ENCODE assay signal across 8 cellular contexts in genomic region chr15:43511012-43511885, GRCh38. TPM values are rescaled to one million over a fixed set of nuclear protein-coding genes. Genes with fewer than 3 reads are reported as not detected.
DNase-seq lines count a peak whose midpoint lies in the region; ATAC-seq and TF ChIP-seq lines count a peak whose summit lies in the region.

No MANE protein-coding gene starts in this region.

- no peaks in the 10 kb centered on the region for H3K9me3 ChIP-seq in right cardiac atrium (ENCODE audit: control insufficient read depth, low read length)
- no peaks in the 10 kb centered on the region for H3K9me3 ChIP-seq in sigmoid colon

- WGBS in right cardiac atrium: 10% methylated on average over 39 of the region's 39 CpGs
- WGBS in sigmoid colon, 2 donors: 5 to 7% methylated on average over 39 of the region's 39 CpGs

- no peak for TF ChIP-seq POLR2A in NB4 (IDR thresholded peaks at IDR 0.05; ENCODE audit: extremely low read depth, insufficient read length)
- no peak for TF ChIP-seq POLR2A in sigmoid colon (IDR thresholded peaks at IDR 0.05)

- peak; percentile 51 for TF ChIP-seq CTCF in NB4 (IDR thresholded peaks at IDR 0.05; ENCODE audit: low read depth, low read length)
- peak in 1 of 4 experiments; percentile 27 for TF ChIP-seq CTCF in sigmoid colon (IDR thresholded peaks at IDR 0.05)

- H3K27me3 ChIP-seq in right cardiac atrium (ENCODE audit: control insufficient read depth, insufficient read depth) (no peaks in the 10 kb centered on the region), sigmoid colon (no peaks in the 10 kb centered on the region)

- no peak overlapping the region for H3K27ac ChIP-seq in right cardiac atrium (ENCODE audit: low read length)
- peak overlapping the region; percentile 65 to 93 (median 88) for H3K27ac ChIP-seq in sigmoid colon

- CTCF ChIA-PET in activated CD8-positive, alpha-beta T cell treated with anti-CD3 and anti-CD28 coated beads, Interleukin-2, amount 10 ng/mL, durations not matched to agents 7 days and 5 days (lab: Charles Lee): interaction anchor here (0.6 to 6.7 kb wide), 10 partner anchors 10 to 1162 kb away, joined by 3 to 75 read pairs (median 6); partner anchors contain the start of gene TP53BP1

- DNase-seq in stimulated activated CD4-positive, alpha-beta T cell treated with anti-CD3 and anti-CD28 coated beads, Interleukin-15, amount 100 ng/mL, for 24 hours: peak; percentile 37
- DNase-seq in stimulated activated CD4-positive, alpha-beta T cell treated with anti-CD3 and anti-CD28 coated beads, Interleukin-4, amount 100 ng/mL, for 4 hours: no peak
- DNase-seq in NB4 (ENCODE audit: low read depth): peak; percentile 66
- peak; percentile 38 for DNase-seq in activated CD8-positive, alpha-beta T cell treated with anti-CD3 and anti-CD28 coated beads, Interleukin-2, amount 10 ng/mL, durations not matched to agents 7 days and 5 days
- peak in 2 of 3 donors; percentile 47 to 63 for DNase-seq in right cardiac atrium
- DNase-seq in sigmoid colon: no peak
- DNase-seq in NCI-H1436 treated with DMSO at 0.1 percent for 48 hours (lab: John Stamatoyannopoulos, UW): no peak

- peak overlapping the region; percentile 56 for H3K4me3 ChIP-seq in NB4 (ENCODE audit: low read depth, low read length)
- H3K4me3 ChIP-seq in right cardiac atrium (ENCODE audit: low read length): peak overlapping the region; percentile 44
- peak overlapping the region; percentile 52 to 63 (median 56) for H3K4me3 ChIP-seq in sigmoid colon

- no peak for ATAC-seq in activated CD8-positive, alpha-beta T cell treated with anti-CD3 and anti-CD28 coated beads, Interleukin-2, amount 10 ng/mL, durations not matched to agents 7 days and 5 days
- no peak for ATAC-seq in right cardiac atrium
- no peak for ATAC-seq in HG03159 (IDR thresholded peaks at IDR 0.05; ENCODE audit: unreplicated experiment)

- no peaks in the 10 kb centered on the region for H3K9me3 Mint-ChIP-seq in activated CD8-positive, alpha-beta T cell treated with anti-CD3 and anti-CD28 coated beads, Interleukin-2, amount 10 ng/mL, durations not matched to agents 7 days and 5 days (ENCODE audit: insufficient read depth)

- H3K4me1 Mint-ChIP-seq in activated CD8-positive, alpha-beta T cell treated with anti-CD3 and anti-CD28 coated beads, Interleukin-2, amount 10 ng/mL, durations not matched to agents 7 days and 5 days (ENCODE audit: low read depth): peaks cover 60% of the 10 kb centered on the region

- peak overlapping the region; percentile 88 for H3K4me3 Mint-ChIP-seq in activated CD8-positive, alpha-beta T cell treated with anti-CD3 and anti-CD28 coated beads, Interleukin-2, amount 10 ng/mL, durations not matched to agents 7 days and 5 days

- H3K4me1 ChIP-seq in right cardiac atrium (ENCODE audit: control insufficient read depth, insufficient read depth, low read length) (no peaks in the 10 kb centered on the region), sigmoid colon (peaks cover 0 to 54% (median 47%) of the 10 kb centered on the region in 4 donors)

- TF ChIP-seq EP300 in sigmoid colon (IDR thresholded peaks at IDR 0.05): no peak

- intact Hi-C loops in right cardiac atrium (cut with DNase I): no loop called here
- intact Hi-C loops in sigmoid colon (cut with DNase I): loop anchor here (2.0 kb wide), 1 partner anchor 18 kb away; the partner anchor contains the start of gene TP53BP1

- no peaks in the 10 kb centered on the region for H3K36me3 ChIP-seq in sigmoid colon

- H3K27ac Mint-ChIP-seq in activated CD8-positive, alpha-beta T cell treated with anti-CD3 and anti-CD28 coated beads, Interleukin-2, amount 10 ng/mL, durations not matched to agents 7 days and 5 days: peak overlapping the region; percentile 53

- POLR2A ChIA-PET in activated CD8-positive, alpha-beta T cell treated with anti-CD3 and anti-CD28 coated beads, Interleukin-2, amount 10 ng/mL, durations not matched to agents 7 days and 5 days (lab: Charles Lee): interaction anchor here (0.9 to 2.7 kb wide), 8 partner anchors 10 to 239 kb away, joined by 3 to 19 read pairs (median 5); partner anchors contain the start of genes PDIA3, TP53BP1, TUBGCP4 and ZSCAN29

- H3K27me3 Mint-ChIP-seq in activated CD8-positive, alpha-beta T cell treated with anti-CD3 and anti-CD28 coated beads, Interleukin-2, amount 10 ng/mL, durations not matched to agents 7 days and 5 days (ENCODE audit: low read depth): peaks cover 15% of the 10 kb centered on the region

- H3K36me3 Mint-ChIP-seq in activated CD8-positive, alpha-beta T cell treated with anti-CD3 and anti-CD28 coated beads, Interleukin-2, amount 10 ng/mL, durations not matched to agents 7 days and 5 days (ENCODE audit: low read depth): peaks cover 5% of the 10 kb centered on the region

RNA-seq across cellular contexts. Expression of gene MAP1A, which starts 6.2 kb away (rescaled TPM):
- total RNA-seq in activated CD8-positive, alpha-beta T cell treated with anti-CD3 and anti-CD28 coated beads, Interleukin-2, amount 10 ng/mL, durations not matched to agents 7 days and 5 days: 1 to 10 TPM; 5.3 to 5.6 TPM
- 10 to 100 TPM; 39.5 to 87.6 (median 58.9) TPM for total RNA-seq in right cardiac atrium
- polyA plus RNA-seq in right cardiac atrium: 29.7 TPM
- total RNA-seq in sigmoid colon: 10 to 100 TPM; 25.2 to 61.2 (median 32.3) TPM
- 1 to 10 TPM in 2 of 3 donors, under 1 TPM in 1; 0.23 to 4.8 (median 1.2) TPM for polyA plus RNA-seq in sigmoid colon

RNA-seq across cellular contexts. Expression of gene TP53BP1, which starts 18.3 kb away (rescaled TPM):
- 10 to 100 TPM; 24.3 to 27.3 TPM for total RNA-seq in activated CD8-positive, alpha-beta T cell treated with anti-CD3 and anti-CD28 coated beads, Interleukin-2, amount 10 ng/mL, durations not matched to agents 7 days and 5 days
- total RNA-seq in right cardiac atrium (10 to 100 TPM; 30.4 to 44.4 (median 36.7) TPM), sigmoid colon (10 to 100 TPM; 38.3 to 63.4 (median 41.1) TPM)
- polyA plus RNA-seq in right cardiac atrium (14.6 TPM), sigmoid colon (10 to 100 TPM in 1 of 3 donors, 1 to 10 TPM in 2; 1.8 to 13.5 (median 6.6) TPM)

Comparison
In these comparisons a context has a peak if more than half of its experiments do, and no peak if none do; other contexts are left out.
1. DNase-seq: peak in stimulated activated CD4-positive, alpha-beta T cell treated with anti-CD3 and anti-CD28 coated beads, Interleukin-15, amount 100 ng/mL, for 24 hours (single experiment), NB4 (single experiment), activated CD8-positive, alpha-beta T cell treated with anti-CD3 and anti-CD28 coated beads, Interleukin-2, amount 10 ng/mL, durations not matched to agents 7 days and 5 days (single experiment) and right cardiac atrium (2 of 3); none in stimulated activated CD4-positive, alpha-beta T cell treated with anti-CD3 and anti-CD28 coated beads, Interleukin-4, amount 100 ng/mL, for 4 hours (0 of 2), sigmoid colon (single experiment) and NCI-H1436 treated with DMSO at 0.1 percent for 48 hours (single experiment).
2. Peak in every context shown above with its lines, with median percentiles within 50 percentile points of each other: H3K4me3 ChIP-seq.